Comparison of ENCODE assay signal across 17 cellular contexts in the genomic region with DNA sequence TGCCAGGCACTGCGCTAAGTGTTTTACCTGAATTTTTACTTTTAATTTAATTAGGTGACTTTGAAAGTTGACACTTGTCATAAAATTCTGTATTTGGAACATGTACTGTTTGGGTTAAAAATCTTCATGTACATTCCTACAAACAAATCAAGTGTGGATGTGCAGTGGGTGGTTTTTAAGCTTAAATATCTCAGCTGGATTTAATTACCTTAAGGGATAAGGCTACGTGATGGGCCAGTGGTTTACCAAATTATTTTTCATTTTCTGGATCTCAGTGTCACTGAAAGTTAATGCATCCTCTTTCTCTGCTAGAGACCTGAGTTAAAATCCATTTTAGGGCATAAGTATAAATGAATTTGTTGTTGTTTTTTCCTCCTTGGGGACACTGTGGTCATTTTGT. TPM values are rescaled to one million over a fixed set of nuclear protein-coding genes. Genes with fewer than 3 reads are reported as not detected.
DNase-seq lines count a peak whose midpoint lies in the region; ATAC-seq and TF ChIP-seq lines count a peak whose summit lies in the region.
"Had no signal": no experiment of that assay in that cellular context is flagged by ENCODE, and none has a peak within 500 bp of the region (broad histone marks: within the 10 kb centered on the region; RNA-seq: fewer than 3 reads in every experiment).

No MANE protein-coding gene starts in this region.

- H2BK15ac ChIP-seq in H9 (ENCODE audit: low read depth, low read length), result no peak overlapping the region

- no peaks in the 10 kb centered on the region for H3K4me1 ChIP-seq in H9 (ENCODE audit: insufficient read depth, low read length)
- no peaks in the 10 kb centered on the region for H3K4me1 ChIP-seq in naive thymus-derived CD4-positive, alpha-beta T cell (ENCODE audit: control insufficient read depth in 2 of 2, insufficient read depth in 2 of 2, low read length in 2 of 2)
- H3K4me1 ChIP-seq: Caco-2 had no signal

- peaks cover 3% of the 10 kb centered on the region for H3K79me1 ChIP-seq in H9 (ENCODE audit: insufficient read depth, low read depth, low read length, poor library complexity, severe bottlenecking)

- no CpG with 5 or more reads among the region's 2 CpGs for WGBS in H9 (ENCODE audit: extremely low coverage, insufficient read length, low lambda C conversion rate)

- H4K5ac ChIP-seq in H9 (ENCODE audit: insufficient read length, low read depth, low read length), result no peak overlapping the region

- intact Hi-C loops in naive thymus-derived CD4-positive, alpha-beta T cell (cut with micrococcal nuclease), result no loop called here

- no peak overlapping the region for H3K4me3 ChIP-seq in AG10803 (ENCODE audit: low read length)
- no peak overlapping the region for H3K4me3 ChIP-seq in naive thymus-derived CD4-positive, alpha-beta T cell (ENCODE audit: low read length)

- H3K9me3 ChIP-seq in H9 (ENCODE audit: control insufficient read depth, low read depth, low read length), result no peaks in the 10 kb centered on the region
- H3K9me3 ChIP-seq in naive thymus-derived CD4-positive, alpha-beta T cell (ENCODE audit: control insufficient read depth in 2 of 3, low read length in 3 of 3), result no peaks in the 10 kb centered on the region
- H3K9me3 ChIP-seq: Caco-2 had no signal

- TF ChIP-seq CTCF in AG10803 (conservative IDR thresholded peaks at IDR 0.05; ENCODE audit: low read length) (no peak), H9 (conservative IDR thresholded peaks at IDR 0.05) (no peak), nephron progenitor cell (IDR thresholded peaks at IDR 0.05) (no peak)

- H3K9me3 Mint-ChIP-seq in H9 (no peaks in the 10 kb centered on the region), nephron progenitor cell (no peaks in the 10 kb centered on the region)
- H3K9me3 Mint-ChIP-seq in naive thymus-derived CD4-positive, alpha-beta T cell, result no peaks in the 10 kb centered on the region
- H3K9me3 Mint-ChIP-seq: CD4-positive, alpha-beta T cell; IgD-negative memory B cell had no signal

- no peak overlapping the region for H3K4me2 ChIP-seq in H9 (ENCODE audit: insufficient read depth, insufficient read length, low read length)

- no peak overlapping the region for H4K8ac ChIP-seq in H9 (replicated peaks; ENCODE audit: insufficient read length, low read depth, low read length)

- no peaks in the 10 kb centered on the region for H3K79me2 ChIP-seq in H9 (ENCODE audit: insufficient read depth, low read length)

- H2BK5ac ChIP-seq in H9 (ENCODE audit: insufficient read length, low read length), result no peak overlapping the region

- H2AK5ac ChIP-seq in H9 (ENCODE audit: insufficient read length, low read length), result no peak overlapping the region

- H3K4me3 Mint-ChIP-seq in H9 (no peak overlapping the region), nephron progenitor cell (no peak overlapping the region)
- no peak overlapping the region for H3K4me3 Mint-ChIP-seq in naive thymus-derived CD4-positive, alpha-beta T cell
- H3K4me3 Mint-ChIP-seq: CD4-positive, alpha-beta T cell; IgD-negative memory B cell had no signal

- H3K27me3 ChIP-seq in H9 (ENCODE audit: insufficient read depth, low read length), result no peaks in the 10 kb centered on the region
- H3K27me3 ChIP-seq in naive thymus-derived CD4-positive, alpha-beta T cell (ENCODE audit: control insufficient read depth in 2 of 2, insufficient read depth in 2 of 2, low read length in 2 of 2), result no peaks in the 10 kb centered on the region

- H3K23me2 ChIP-seq in H9 (ENCODE audit: insufficient read length, low read depth, low read length, poor library complexity, severe bottlenecking), result no peaks in the 10 kb centered on the region

- DNase-seq in AG10803 (ENCODE audit: low read depth) (peak; percentile 23), H9 (no peak), fibroblast of gingiva (ENCODE audit: low read depth) (peak; percentile 21), nephron progenitor cell (no peak), left lobe of liver (ENCODE audit: low spot score) (no peak), ecto neural progenitor cell (ENCODE audit: low spot score) (no peak)
- DNase-seq in naive thymus-derived CD4-positive, alpha-beta T cell, result no peak
- DNase-seq: AML-193; Caco-2; CD4-positive, alpha-beta T cell; GDM1; HCEC 1CT; KBM-7 had no signal

- ATAC-seq in left lobe of liver (no peak), HG02852 (IDR thresholded peaks at IDR 0.05; ENCODE audit: unreplicated experiment) (no peak)
- no peak for ATAC-seq in naive thymus-derived CD4-positive, alpha-beta T cell
- ATAC-seq: HepG2 had no signal

- no peak overlapping the region for H2AFZ ChIP-seq in H9 (ENCODE audit: low read length)

- H3K4ac ChIP-seq in H9 (ENCODE audit: low read depth, low read length), result no peak overlapping the region

- H4K91ac ChIP-seq in H9 (ENCODE audit: insufficient read length, low read depth, low read length), result no peak overlapping the region

- H3K23ac ChIP-seq in H9 (ENCODE audit: insufficient read length, low read depth, low read length), result no peak overlapping the region

- no peak overlapping the region for H3K9ac ChIP-seq in H9 (ENCODE audit: extremely low read depth, insufficient read length, low read length)

- peaks cover 0 to 26% (median 7%) of the 10 kb centered on the region in 3 experiments for H3K36me3 ChIP-seq in naive thymus-derived CD4-positive, alpha-beta T cell (ENCODE audit: control insufficient read depth in 2 of 3, insufficient read depth in 3 of 3, low read length in 3 of 3)

- no peak overlapping the region for H2BK12ac ChIP-seq in H9 (ENCODE audit: insufficient read length, low read depth, low read length)

- H3K27me3 Mint-ChIP-seq in H9 (ENCODE audit: low read depth) (no peaks in the 10 kb centered on the region), nephron progenitor cell (ENCODE audit: low read depth, poor library complexity) (no peaks in the 10 kb centered on the region)
- H3K27me3 Mint-ChIP-seq in naive thymus-derived CD4-positive, alpha-beta T cell, result no peaks in the 10 kb centered on the region
- H3K27me3 Mint-ChIP-seq: CD4-positive, alpha-beta T cell; IgD-negative memory B cell had no signal

- H3T11ph ChIP-seq in H9 (ENCODE audit: low read length), result no peak overlapping the region

- CTCF ChIA-PET in naive thymus-derived CD4-positive, alpha-beta T cell (lab: Charles Lee), result interaction anchor here (0.6 kb wide), 1 partner anchor 11 kb away, joined by 3 read pairs; no protein-coding TSS in a partner anchor

- no peak overlapping the region for H3K27ac ChIP-seq in H9 (ENCODE audit: insufficient read length, low read depth, low read length)
- no peak overlapping the region for H3K27ac ChIP-seq in naive thymus-derived CD4-positive, alpha-beta T cell (ENCODE audit: low read depth, low read length)
- H3K27ac ChIP-seq: C4-2B had no signal

- H4K20me1 ChIP-seq in H9 (ENCODE audit: control insufficient read depth, insufficient read depth, insufficient read length), result no peaks in the 10 kb centered on the region

- no peak overlapping the region for H3K56ac ChIP-seq in H9 (ENCODE audit: insufficient read length, low read depth, low read length)

- H3K14ac ChIP-seq in H9 (ENCODE audit: insufficient read depth, low read length), result no peak overlapping the region

- no peak overlapping the region for H2BK20ac ChIP-seq in H9 (ENCODE audit: low read depth, low read length, poor library complexity, severe bottlenecking)

- H2BK120ac ChIP-seq in H9 (ENCODE audit: low read depth, low read length, poor library complexity, severe bottlenecking), result no peak overlapping the region

- POLR2A ChIA-PET in naive thymus-derived CD4-positive, alpha-beta T cell (lab: Charles Lee), result no interaction called here

- H3K36me3 Mint-ChIP-seq in H9 (ENCODE audit: insufficient read depth in 1 of 3, low read depth in 3 of 3) (peaks cover 6 to 29% (median 28%) of the 10 kb centered on the region in 3 experiments; a peak in 6 of 7 replicates), nephron progenitor cell (ENCODE audit: low read depth) (peaks cover 38% of the 10 kb centered on the region)
- peaks cover 21 to 54% (median 44%) of the 10 kb centered on the region in 5 donors for H3K36me3 Mint-ChIP-seq in naive thymus-derived CD4-positive, alpha-beta T cell

- no peak overlapping the region for H3K18ac ChIP-seq in H9 (ENCODE audit: insufficient read length, low read depth, low read length)

- H3K27ac Mint-ChIP-seq in H9 (peak overlapping the region; percentile 2 to 62 (median 45); a peak in 4 of 7 replicates), nephron progenitor cell (peak overlapping the region; percentile 34)
- no peak overlapping the region for H3K27ac Mint-ChIP-seq in naive thymus-derived CD4-positive, alpha-beta T cell
- H3K27ac Mint-ChIP-seq: CD4-positive, alpha-beta T cell had no signal

- H3K4me1 Mint-ChIP-seq in H9 (peaks cover 9 to 22% of the 10 kb centered on the region in 2 experiments; a peak in 3 of 4 replicates), nephron progenitor cell (peaks cover 18% of the 10 kb centered on the region)
- peaks cover 0 to 23% (median 6%) of the 10 kb centered on the region in 7 donors for H3K4me1 Mint-ChIP-seq in naive thymus-derived CD4-positive, alpha-beta T cell

RNA-seq across cellular contexts. Expression of a gene that starts 51.1 kb away (rescaled TPM):
- total RNA-seq in H9 (2021), result 71.7 and 75.8 TPM in 2 replicates
- 23.1 TPM for total RNA-seq in left lobe of liver
- total RNA-seq in naive thymus-derived CD4-positive, alpha-beta T cell, result 100 to 1,000 TPM in 1 of 5 experiments, 10 to 100 TPM in 4; 65.4 to 106 (median 82.9) TPM
- 10 to 100 TPM; 44.1 to 48.9 TPM for polyA plus RNA-seq in naive thymus-derived CD4-positive, alpha-beta T cell

Comparison
In these comparisons a context has a peak if more than half of its experiments do, and no peak if none do; other contexts are left out.
1. DNase-seq: peak in AG10803 (single experiment) and fibroblast of gingiva (single experiment); none in H9 (single experiment), nephron progenitor cell (single experiment), left lobe of liver (single experiment), ecto neural progenitor cell (single experiment) and naive thymus-derived CD4-positive, alpha-beta T cell (0 of 9).
2. H3K27ac Mint-ChIP-seq: peak in H9 (3 of 3) and nephron progenitor cell (single experiment); none in naive thymus-derived CD4-positive, alpha-beta T cell (0 of 9).